In genomic region chr9:108150736-108151135, GRCh38 we compare ENCODE assay signal across 12 cellular contexts.
DNase-seq lines count a peak whose midpoint lies in the region; ATAC-seq, FAIRE-seq and TF ChIP-seq lines count a peak whose summit lies in the region.
"Had no signal": no experiment of that assay in that cellular context is flagged by ENCODE, and none has a peak within 500 bp of the region (broad histone marks: within the 10 kb centered on the region; RNA-seq: fewer than 3 reads in every experiment).

No MANE protein-coding gene starts in this region.

- no peak overlapping the region for H3K27ac Mint-ChIP-seq in activated CD8-positive, alpha-beta T cell treated with anti-CD3 and anti-CD28 coated beads, Interleukin-2, amount 10 ng/mL, durations not matched to agents 7 days and 5 days
- H3K27ac Mint-ChIP-seq: progenitor cell of endocrine pancreas had no signal

- TF ChIP-seq CTCF in choroid plexus epithelial cell (conservative IDR thresholded peaks at IDR 0.05; ENCODE audit: low read depth, low read length) (no peak), left lung (IDR thresholded peaks at IDR 0.05) (no peak), tibial nerve (IDR thresholded peaks at IDR 0.05) (no peak)

- no peak overlapping the region for H3K4me3 ChIP-seq in choroid plexus epithelial cell (ENCODE audit: low read depth, low read length)
- no peak overlapping the region for H3K4me3 ChIP-seq in left lung
- H3K4me3 ChIP-seq in tibial nerve: no peak overlapping the region

- POLR2A ChIA-PET in activated CD8-positive, alpha-beta T cell treated with anti-CD3 and anti-CD28 coated beads, Interleukin-2, amount 10 ng/mL, durations not matched to agents 7 days and 5 days (lab: Charles Lee): no interaction called here
- POLR2A ChIA-PET in HEK293T (lab: Yijun Ruan, JAX): no interaction called here

- no peak for FAIRE-seq in frontal cortex (lab: Jason Lieb, UNC)

- H3K27me3 Mint-ChIP-seq in activated CD8-positive, alpha-beta T cell treated with anti-CD3 and anti-CD28 coated beads, Interleukin-2, amount 10 ng/mL, durations not matched to agents 7 days and 5 days (ENCODE audit: low read depth): no peaks in the 10 kb centered on the region

- DNase-seq in HS-5 (ENCODE audit: low read depth): peak; percentile 73
- peak; percentile 42 for DNase-seq in choroid plexus epithelial cell (ENCODE audit: low read depth)
- no peak for DNase-seq in left lung
- DNase-seq in tibial nerve (ENCODE audit: low spot score in 2 of 2): peak in 1 of 2 donors; percentile 43
- no peak for DNase-seq in activated CD8-positive, alpha-beta T cell treated with anti-CD3 and anti-CD28 coated beads, Interleukin-2, amount 10 ng/mL, durations not matched to agents 7 days and 5 days
- no peak for DNase-seq in HEK293T (ENCODE audit: extremely low spot score)
- DNase-seq in frontal cortex (ENCODE audit: low spot score in 2 of 2): no peak
- DNase-seq: activated CD8-positive, alpha-beta memory T cell treated with anti-CD3 and anti-CD28 coated beads, Interleukin-2, amount 50 U/mL, for 4 hours; hippocampal formation; NCI-H1417 treated with DMSO at 0.1 percent for 48 hours; NCI-H774 had no signal

- intact Hi-C loops in left lung (cut with DNase I): no loop called here

- 58% methylated on average over 7 of the region's 7 CpGs for WGBS in tibial nerve, 2 donors

- CTCF ChIA-PET in activated CD8-positive, alpha-beta T cell treated with anti-CD3 and anti-CD28 coated beads, Interleukin-2, amount 10 ng/mL, durations not matched to agents 7 days and 5 days (lab: Charles Lee): no interaction called here
- CTCF ChIA-PET in HEK293T (lab: Yijun Ruan, JAX): no interaction called here

- peaks cover 0 to 4% of the 10 kb centered on the region in 2 donors for H3K9me3 ChIP-seq in left lung
- H3K9me3 ChIP-seq in tibial nerve: no peaks in the 10 kb centered on the region

- no peaks in the 10 kb centered on the region for H3K36me3 ChIP-seq in left lung
- H3K36me3 ChIP-seq in tibial nerve: no peaks in the 10 kb centered on the region

- H3K4me1 ChIP-seq in left lung (peaks cover 0 to 13% of the 10 kb centered on the region in 2 donors), tibial nerve (peaks cover 0 to 22% (median 0%) of the 10 kb centered on the region in 4 donors)

- no peak for TF ChIP-seq POLR2A in tibial nerve (IDR thresholded peaks at IDR 0.05)

- H3K27ac ChIP-seq in left lung (peak overlapping the region in 1 of 2 donors; percentile 76), tibial nerve (peak overlapping the region in 2 of 4 donors; percentile 31 to 72)

- H3K27me3 ChIP-seq in left lung (no peaks in the 10 kb centered on the region), tibial nerve (no peaks in the 10 kb centered on the region)

- no peak overlapping the region for H3K4me3 Mint-ChIP-seq in activated CD8-positive, alpha-beta T cell treated with anti-CD3 and anti-CD28 coated beads, Interleukin-2, amount 10 ng/mL, durations not matched to agents 7 days and 5 days

- no peaks in the 10 kb centered on the region for H3K36me3 Mint-ChIP-seq in activated CD8-positive, alpha-beta T cell treated with anti-CD3 and anti-CD28 coated beads, Interleukin-2, amount 10 ng/mL, durations not matched to agents 7 days and 5 days (ENCODE audit: low read depth)

- ATAC-seq in left lung: peak; percentile 44
- ATAC-seq in activated CD8-positive, alpha-beta T cell treated with anti-CD3 and anti-CD28 coated beads, Interleukin-2, amount 10 ng/mL, durations not matched to agents 7 days and 5 days: no peak

- peak; percentile 96 to 98 for TF ChIP-seq EP300 in tibial nerve (IDR thresholded peaks at IDR 0.05)

- no peaks in the 10 kb centered on the region for H3K4me1 Mint-ChIP-seq in activated CD8-positive, alpha-beta T cell treated with anti-CD3 and anti-CD28 coated beads, Interleukin-2, amount 10 ng/mL, durations not matched to agents 7 days and 5 days (ENCODE audit: low read depth)

- no peaks in the 10 kb centered on the region for H3K9me3 Mint-ChIP-seq in activated CD8-positive, alpha-beta T cell treated with anti-CD3 and anti-CD28 coated beads, Interleukin-2, amount 10 ng/mL, durations not matched to agents 7 days and 5 days (ENCODE audit: insufficient read depth)

TF ChIP-seq in HEK293T, 16 proteins besides CTCF, POLR2A, EP300 and RAD21:
- TF ChIP-seq LEF1 (IDR thresholded peaks at IDR 0.05; ENCODE audit: borderline replicate concordance) (no peak), FOXM1 (IDR thresholded peaks at IDR 0.05; ENCODE audit: borderline replicate concordance) (no peak), PKNOX1 (IDR thresholded peaks at IDR 0.05) (no peak), FOXK2 (IDR thresholded peaks at IDR 0.05) (no peak), BHLHE40 (IDR thresholded peaks at IDR 0.05; ENCODE audit: borderline replicate concordance) (no peak), ELF4 (IDR thresholded peaks at IDR 0.05) (no peak), CTBP1 (IDR thresholded peaks at IDR 0.05; ENCODE audit: borderline replicate concordance) (no peak), L3MBTL2 (conservative IDR thresholded peaks at IDR 0.05) (no peak), NFRKB (IDR thresholded peaks at IDR 0.05) (no peak), HDGF (IDR thresholded peaks at IDR 0.05; ENCODE audit: borderline replicate concordance) (no peak), TARDBP (IDR thresholded peaks at IDR 0.05) (no peak), FOXA1 (IDR thresholded peaks at IDR 0.05) (no peak), ARNT (IDR thresholded peaks at IDR 0.05) (no peak)

Comparison
In these comparisons a context has a peak if more than half of its experiments do, and no peak if none do; other contexts are left out.
1. DNase-seq: peak in HS-5 (single experiment) and choroid plexus epithelial cell (single experiment); none in left lung (0 of 2), activated CD8-positive, alpha-beta T cell treated with anti-CD3 and anti-CD28 coated beads, Interleukin-2, amount 10 ng/mL, durations not matched to agents 7 days and 5 days (single experiment), HEK293T (single experiment) and frontal cortex (0 of 2).